In genomic region chr1:214957330-214958137, GRCh38 we compare ENCODE assay signal across 12 cellular contexts.
A peak's percentile ranks its signal among the peaks of the same experiment; 100 is the strongest.
DNase-seq lines count a peak whose midpoint lies in the region; ATAC-seq, FAIRE-seq and TF ChIP-seq lines count a peak whose summit lies in the region.
"Had no signal": no experiment of that assay in that cellular context is flagged by ENCODE, and none has a peak within 500 bp of the region (broad histone marks: within the 10 kb centered on the region; RNA-seq: fewer than 3 reads in every experiment).

No MANE protein-coding gene starts in this region.

- peaks cover 23% of the 10 kb centered on the region for H3F3A ChIP-seq in SK-N-SH (replicated peaks; ENCODE audit: insufficient read depth)

- no peak for TF ChIP-seq RAD21 in SK-N-SH (IDR thresholded peaks at IDR 0.05; ENCODE audit: low read length)

- CTCF ChIA-PET in SK-N-SH (lab: Yijun Ruan, JAX) = interaction anchor here (0.6 kb wide), 1 partner anchor 75 kb away, joined by 3 read pairs; no protein-coding TSS in a partner anchor

- H3K27ac ChIP-seq in SK-N-SH (ENCODE audit: low read depth in 2 of 2, low read length in 1 of 2) = peak overlapping the region; percentile 95 to 97; a peak in 3 of 4 replicates
- no peak overlapping the region for H3K27ac ChIP-seq in subcutaneous abdominal adipose tissue (ENCODE audit: low read depth, low read length)
- no peak overlapping the region for H3K27ac ChIP-seq in kidney (ENCODE audit: low read depth in 2 of 2, low read length in 2 of 2)
- H3K27ac ChIP-seq: 22Rv1, testis had no signal

- H4K20me1 ChIP-seq in SK-N-SH (ENCODE audit: insufficient read depth) = no peaks in the 10 kb centered on the region

- no peak for ATAC-seq in HG03432 (IDR thresholded peaks at IDR 0.05; ENCODE audit: unreplicated experiment)

- H3K27me3 ChIP-seq in SK-N-SH (ENCODE audit: insufficient read depth) = no peaks in the 10 kb centered on the region
- no peaks in the 10 kb centered on the region for H3K27me3 ChIP-seq in subcutaneous abdominal adipose tissue (ENCODE audit: control insufficient read depth in 5 of 5, insufficient read depth in 4 of 5, low read length in 5 of 5)
- H3K27me3 ChIP-seq: testis had no signal

- H3K36me3 ChIP-seq in SK-N-SH (replicated peaks in 1 of 2; ENCODE audit: control insufficient read depth in 1 of 2, insufficient read depth in 2 of 2, low read length in 1 of 2) (no peaks in the 10 kb centered on the region), subcutaneous abdominal adipose tissue (ENCODE audit: control insufficient read depth in 5 of 5, insufficient read depth in 5 of 5, low read length in 5 of 5) (no peaks in the 10 kb centered on the region), kidney (ENCODE audit: control insufficient read depth in 1 of 2, insufficient read depth in 2 of 2, low read length in 2 of 2) (no peaks in the 10 kb centered on the region)

- POLR2A ChIA-PET in SK-N-SH (lab: Yijun Ruan, JAX) = no interaction called here

- H3K79me2 ChIP-seq in SK-N-SH (ENCODE audit: insufficient read depth) = no peaks in the 10 kb centered on the region

- intact Hi-C loops in kidney (cut with DNase I) = no loop called here

- peak overlapping the region; percentile 69 for H3K4me2 ChIP-seq in SK-N-SH

- peak in 1 of 2 experiments; percentile 99; a peak in 3 of 4 replicates for TF ChIP-seq EP300 in SK-N-SH (IDR thresholded peaks at IDR 0.05; ENCODE audit: borderline replicate concordance in 1 of 2, low read depth in 1 of 2, low read length in 1 of 2)

- DNase-seq in SIG-M5 treated with dmso at 0.1 percent for 504 hours (lab: John Stamatoyannopoulos, UW; ENCODE audit: unreplicated experiment) (peak; percentile 57), SIG-M5 (lab: John Stamatoyannopoulos, UW) (no peak), SK-N-SH (no peak), fibroblast of villous mesenchyme (ENCODE audit: low read depth) (peak; percentile 98), kidney (no peak)
- no peak for DNase-seq in activated CD4-positive, alpha-beta T cell treated with anti-CD3 and anti-CD28 coated beads, Interleukin-2, amount 50 U/mL, for 48 hours
- DNase-seq: stimulated activated CD4-positive, alpha-beta T cell treated with anti-CD3 and anti-CD28 coated beads, Interleukin-12 subunit alpha, Interleukin-12 subunit beta, amount 100 ng/mL, for 4 hours; testis had no signal

- H3K4me3 ChIP-seq in SK-N-SH (ENCODE audit: low read depth in 2 of 2, low read length in 1 of 2) (peak overlapping the region; percentile 13 to 40; a peak in 2 of 4 replicates), fibroblast of villous mesenchyme (ENCODE audit: low read depth, low read length) (no peak overlapping the region), subcutaneous abdominal adipose tissue (ENCODE audit: low read depth in 1 of 5, low read length in 5 of 5) (peak overlapping the region in 4 of 5 donors; percentile 7 to 46 (median 28)), kidney (ENCODE audit: low read length in 2 of 2) (no peak overlapping the region)
- H3K4me3 ChIP-seq: testis had no signal

- peak overlapping the region; percentile 89 for H2AFZ ChIP-seq in SK-N-SH (ENCODE audit: low read depth)

- 5% methylated on average over 8 of the region's 8 CpGs for WGBS in SK-N-SH (ENCODE audit: low lambda C conversion rate)

- H3K9me3 ChIP-seq in SK-N-SH = no peaks in the 10 kb centered on the region; the same call in 1 of the 2 replicates
- peaks cover 0 to 9% (median 3%) of the 10 kb centered on the region in 5 donors for H3K9me3 ChIP-seq in subcutaneous abdominal adipose tissue (ENCODE audit: control insufficient read depth in 5 of 5, low read length in 5 of 5)
- H3K9me3 ChIP-seq in kidney (ENCODE audit: control insufficient read depth in 1 of 2, low read length in 2 of 2) = peaks cover 0 to 4% of the 10 kb centered on the region in 2 donors
- H3K9me3 ChIP-seq: testis had no signal

- TF ChIP-seq CTCF in SK-N-SH (IDR thresholded peaks at IDR 0.05) = no peak
- TF ChIP-seq CTCF in fibroblast of villous mesenchyme (IDR thresholded peaks at IDR 0.05; ENCODE audit: insufficient read depth, low read depth, low read length) = no peak
- no peak for TF ChIP-seq CTCF in kidney (IDR thresholded peaks at IDR 0.05; ENCODE audit: borderline replicate concordance, extremely low read depth, insufficient read depth)

- H3K9me2 ChIP-seq in SK-N-SH = no peaks in the 10 kb centered on the region

- no peak for FAIRE-seq in kidney (lab: Jason Lieb, UNC)
- FAIRE-seq: H1 had no signal

- peak overlapping the region; percentile 57 for H3K9ac ChIP-seq in SK-N-SH
- H3K9ac ChIP-seq in subcutaneous abdominal adipose tissue (ENCODE audit: low read length in 5 of 5) = no peak overlapping the region
- H3K9ac ChIP-seq in kidney (ENCODE audit: low read length in 2 of 2) = no peak overlapping the region

- H3K4me1 ChIP-seq in SK-N-SH (ENCODE audit: control insufficient read depth in 1 of 2, insufficient read depth in 2 of 2, low read depth in 1 of 2, low read length in 1 of 2) = peaks cover 3 to 9% of the 10 kb centered on the region in 2 experiments; a peak in 2 of 4 replicates
- H3K4me1 ChIP-seq in subcutaneous abdominal adipose tissue (ENCODE audit: control insufficient read depth in 5 of 5, insufficient read depth in 5 of 5, low read length in 5 of 5) = peaks cover 0 to 12% (median 9%) of the 10 kb centered on the region in 5 donors
- no peaks in the 10 kb centered on the region for H3K4me1 ChIP-seq in kidney (ENCODE audit: control insufficient read depth in 1 of 2, insufficient read depth in 1 of 2, low read depth in 1 of 2, low read length in 2 of 2)
- H3K4me1 ChIP-seq: testis had no signal

TF ChIP-seq in SK-N-SH, 30 proteins besides CTCF, POLR2A, EP300 and RAD21 (continues in another document):
- TF ChIP-seq FOXM1 (IDR thresholded peaks at IDR 0.05; ENCODE audit: low read depth) = peak; percentile 86
- TF ChIP-seq JUND (IDR thresholded peaks at IDR 0.05) = peak; percentile 97
- TF ChIP-seq, protein P1, sequence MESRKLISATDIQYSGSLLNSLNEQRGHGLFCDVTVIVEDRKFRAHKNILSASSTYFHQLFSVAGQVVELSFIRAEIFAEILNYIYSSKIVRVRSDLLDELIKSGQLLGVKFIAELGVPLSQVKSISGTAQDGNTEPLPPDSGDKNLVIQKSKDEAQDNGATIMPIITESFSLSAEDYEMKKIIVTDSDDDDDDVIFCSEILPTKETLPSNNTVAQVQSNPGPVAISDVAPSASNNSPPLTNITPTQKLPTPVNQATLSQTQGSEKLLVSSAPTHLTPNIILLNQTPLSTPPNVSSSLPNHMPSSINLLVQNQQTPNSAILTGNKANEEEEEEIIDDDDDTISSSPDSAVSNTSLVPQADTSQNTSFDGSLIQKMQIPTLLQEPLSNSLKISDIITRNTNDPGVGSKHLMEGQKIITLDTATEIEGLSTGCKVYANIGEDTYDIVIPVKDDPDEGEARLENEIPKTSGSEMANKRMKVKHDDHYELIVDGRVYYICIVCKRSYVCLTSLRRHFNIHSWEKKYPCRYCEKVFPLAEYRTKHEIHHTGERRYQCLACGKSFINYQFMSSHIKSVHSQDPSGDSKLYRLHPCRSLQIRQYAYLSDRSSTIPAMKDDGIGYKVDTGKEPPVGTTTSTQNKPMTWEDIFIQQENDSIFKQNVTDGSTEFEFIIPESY (IDR thresholded peaks at IDR 0.05; ENCODE audit: borderline replicate concordance, low read depth) = peak; percentile 88
- no peak for TF ChIP-seq GATA2 (CRISPR knock-in tag; IDR thresholded peaks at IDR 0.05)
- TF ChIP-seq NRF1 (IDR thresholded peaks at IDR 0.05; ENCODE audit: low read depth, low read length) = no peak
- TF ChIP-seq YY1 (IDR thresholded peaks at IDR 0.05; ENCODE audit: low read depth) = 0 out of 2 replicates have a peak, but pooled peaks have one; percentile 51
- no peak for TF ChIP-seq USF2 (IDR thresholded peaks at IDR 0.05; ENCODE audit: borderline replicate concordance, low read depth, low read length)
- peak; percentile 83 for TF ChIP-seq TEAD4 (IDR thresholded peaks at IDR 0.05; ENCODE audit: borderline replicate concordance, insufficient read depth)
- TF ChIP-seq SMC3 (IDR thresholded peaks at IDR 0.05; ENCODE audit: low read depth, low read length) = no peak; the same call in 1 of the 2 replicates
- no peak for TF ChIP-seq RFX5 (IDR thresholded peaks at IDR 0.05; ENCODE audit: low read length)
- TF ChIP-seq RXRA (IDR thresholded peaks at IDR 0.05; ENCODE audit: borderline replicate concordance, low read depth) = peak; percentile 87; the same call in 1 of the 2 replicates
- TF ChIP-seq, protein P2, sequence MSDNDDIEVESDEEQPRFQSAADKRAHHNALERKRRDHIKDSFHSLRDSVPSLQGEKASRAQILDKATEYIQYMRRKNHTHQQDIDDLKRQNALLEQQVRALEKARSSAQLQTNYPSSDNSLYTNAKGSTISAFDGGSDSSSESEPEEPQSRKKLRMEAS (IDR thresholded peaks at IDR 0.05; ENCODE audit: low read depth) = peak; percentile 90
- no peak for TF ChIP-seq EZH2phosphoT487 (IDR thresholded peaks at IDR 0.05; ENCODE audit: borderline replicate concordance, low read depth)
- peak; percentile 97 for TF ChIP-seq PBX3 (IDR thresholded peaks at IDR 0.05)
- TF ChIP-seq ELF1 (IDR thresholded peaks at IDR 0.05) = 0 out of 2 replicates have a peak, but pooled peaks have one; percentile 36
- peak; percentile 54 for TF ChIP-seq GABPA (IDR thresholded peaks at IDR 0.05; ENCODE audit: low read depth)
- peak; percentile 75 for TF ChIP-seq TAF1 (IDR thresholded peaks at IDR 0.05; ENCODE audit: borderline replicate concordance, low read depth, low read length)
- peak; percentile 93 for TF ChIP-seq FOSL2 (IDR thresholded peaks at IDR 0.05; ENCODE audit: borderline replicate concordance, low read depth)
- no peak for TF ChIP-seq MXI1 (IDR thresholded peaks at IDR 0.05; ENCODE audit: low read depth, low read length)
- TF ChIP-seq CHD2 (IDR thresholded peaks at IDR 0.05; ENCODE audit: low read length, partially characterized antibody) = no peak
- TF ChIP-seq FOXJ3 (CRISPR knock-in tag; IDR thresholded peaks at IDR 0.05) = no peak

Comparison
In these comparisons a context has a peak if more than half of its experiments do, and no peak if none do; other contexts are left out.
1. DNase-seq: peak in SIG-M5 treated with dmso at 0.1 percent for 504 hours (single experiment) and fibroblast of villous mesenchyme (single experiment); none in SIG-M5 (single experiment), SK-N-SH (single experiment), kidney (single experiment) and activated CD4-positive, alpha-beta T cell treated with anti-CD3 and anti-CD28 coated beads, Interleukin-2, amount 50 U/mL, for 48 hours (0 of 2).
2. H3K27ac ChIP-seq: peak in SK-N-SH (2 of 2); none in subcutaneous abdominal adipose tissue (single experiment) and kidney (0 of 2).
3. H3K4me3 ChIP-seq: peak in SK-N-SH (2 of 2) and subcutaneous abdominal adipose tissue (4 of 5); none in fibroblast of villous mesenchyme (single experiment) and kidney (0 of 2).